In genomic region chr4:140556372-140557085, GRCh38 we compare ENCODE assay signal across 10 cellular contexts. TPM values are rescaled to one million over a fixed set of nuclear protein-coding genes. Genes with fewer than 3 reads are reported as not detected.
DNase-seq lines count a peak whose midpoint lies in the region; ATAC-seq and TF ChIP-seq lines count a peak whose summit lies in the region.
"Had no signal": no experiment of that assay in that cellular context is flagged by ENCODE, and none has a peak within 500 bp of the region (broad histone marks: within the 10 kb centered on the region; RNA-seq: fewer than 3 reads in every experiment).

No MANE protein-coding gene starts in this region.

- WGBS in trophoblast cell (ENCODE audit: extremely low coverage, insufficient coverage, insufficient read length): no CpG with 5 or more reads among the region's 6 CpGs

- no peaks in the 10 kb centered on the region for H3K9me3 ChIP-seq in trophoblast cell (ENCODE audit: insufficient read depth, low read depth, low read length)

- no peak overlapping the region for H2BK120ac ChIP-seq in trophoblast cell (ENCODE audit: insufficient read depth, low read length, poor library complexity)

- no peak overlapping the region for H4K91ac ChIP-seq in trophoblast cell (ENCODE audit: low read depth, low read length)

- H3K9ac ChIP-seq in trophoblast cell (ENCODE audit: low read length): no peak overlapping the region

- no peak overlapping the region for H2BK5ac ChIP-seq in trophoblast cell (ENCODE audit: low read depth, low read length, poor library complexity)

- no peaks in the 10 kb centered on the region for H3K79me2 ChIP-seq in trophoblast cell (ENCODE audit: control insufficient read depth, insufficient read depth, low read length, poor library complexity)

- DNase-seq in GM12864 (ENCODE audit: low read depth): peak; percentile 48
- DNase-seq in T-helper 22 cell (ENCODE audit: low read depth): peak; percentile 0
- no peak for DNase-seq in Kasumi-1 (lab: John Stamatoyannopoulos, UW)
- no peak for DNase-seq in SK-N-DZ (ENCODE audit: low spot score)
- no peak for DNase-seq in trophoblast cell
- no peak for DNase-seq in NCI-H146 (lab: John Stamatoyannopoulos, UW)

- H3K79me1 ChIP-seq in trophoblast cell (ENCODE audit: low read length): no peaks in the 10 kb centered on the region

- H3K4me3 ChIP-seq in GM12864 (ENCODE audit: low read depth, low read length) (no peak overlapping the region), trophoblast cell (ENCODE audit: low read depth, low read length) (no peak overlapping the region)
- H3K4me3 ChIP-seq: K562, SK-N-MC had no signal

- no peak overlapping the region for H3K18ac ChIP-seq in trophoblast cell (ENCODE audit: low read length)

- TF ChIP-seq CTCF in GM12864 (IDR thresholded peaks at IDR 0.05; ENCODE audit: low read depth, low read length, missing control alignments): no peak

- H3K23ac ChIP-seq in trophoblast cell (ENCODE audit: low read length): no peak overlapping the region

- H3K27ac ChIP-seq in trophoblast cell (ENCODE audit: low read depth, low read length): no peak overlapping the region
- H3K27ac ChIP-seq: SK-N-MC had no signal

- H2BK12ac ChIP-seq in trophoblast cell (ENCODE audit: low read length): no peak overlapping the region

- H3K36me3 ChIP-seq in trophoblast cell (ENCODE audit: control insufficient read depth in 1 of 2, insufficient read depth in 2 of 2, low read length in 2 of 2): no peaks in the 10 kb centered on the region

- no peak overlapping the region for H2AK5ac ChIP-seq in trophoblast cell (ENCODE audit: low read length)

- no peak overlapping the region for H4K8ac ChIP-seq in trophoblast cell (ENCODE audit: low read depth, low read length)

- H3K4me2 ChIP-seq in trophoblast cell (ENCODE audit: low read length): no peak overlapping the region

- H2AFZ ChIP-seq in trophoblast cell (ENCODE audit: insufficient read depth, low read length, poor library complexity): no peak overlapping the region

- ATAC-seq in GM19324 (IDR thresholded peaks at IDR 0.05; ENCODE audit: low FRiP score, unreplicated experiment) (peak; percentile 100), HG02973 (IDR thresholded peaks at IDR 0.05; ENCODE audit: unreplicated experiment) (peak; percentile 99)
- ATAC-seq: K562 had no signal

- no peak overlapping the region for H3K14ac ChIP-seq in trophoblast cell (ENCODE audit: low read length)

- no peak overlapping the region for H4K12ac ChIP-seq in trophoblast cell (ENCODE audit: low read depth, low read length)

- no peaks in the 10 kb centered on the region for H3K4me1 ChIP-seq in trophoblast cell (ENCODE audit: control insufficient read depth in 1 of 2, insufficient read depth in 2 of 2, low read length in 2 of 2)

- no peaks in the 10 kb centered on the region for H3K27me3 ChIP-seq in trophoblast cell (ENCODE audit: insufficient read depth, low read length)

- H3K4ac ChIP-seq in trophoblast cell (ENCODE audit: low read depth, low read length): no peak overlapping the region

RNA-seq across cellular contexts. Expression of gene UCP1, which starts 12.2 kb away (rescaled TPM):
- not detected in 2 replicates for polyA plus RNA-seq in SK-N-DZ (2014; cell fraction: cytosol; rRNA removed)
- not detected in 2 replicates for polyA plus RNA-seq in SK-N-DZ (2014; cell fraction: nucleus; rRNA removed)
- 0.24 and 0.29 TPM in 2 replicates for polyA plus RNA-seq in trophoblast cell (2013)
- polyA plus RNA-seq: K562 had no signal

RNA-seq across cellular contexts. Expression of gene ELMOD2, which starts 32.6 kb away (rescaled TPM):
- 39.1 and 50.8 TPM in 2 replicates for polyA plus RNA-seq in SK-N-DZ (2014; cell fraction: cytosol; rRNA removed)
- 38.2 and 41.2 TPM in 2 replicates for polyA plus RNA-seq in SK-N-DZ (2014; cell fraction: nucleus; rRNA removed)
- polyA plus RNA-seq in trophoblast cell (2013): 21.0 and 22.1 TPM in 2 replicates

RNA-seq across cellular contexts. Expression of gene MGAT4D, which starts 58.4 kb away (rescaled TPM):
- polyA plus RNA-seq in SK-N-DZ (2014; cell fraction: cytosol; rRNA removed): not detected in 2 replicates
- not detected in 2 replicates for polyA plus RNA-seq in SK-N-DZ (2014; cell fraction: nucleus; rRNA removed)
- polyA plus RNA-seq in trophoblast cell (2013): not detected in 2 replicates
- polyA plus RNA-seq: K562 had no signal

Comparison
In these comparisons a context has a peak if more than half of its experiments do, and no peak if none do; other contexts are left out.
1. DNase-seq: peak in GM12864 (single experiment) and T-helper 22 cell (single experiment); none in Kasumi-1 (0 of 2), SK-N-DZ (single experiment), trophoblast cell (0 of 2) and NCI-H146 (single experiment).